In genomic region chr10:103519798-103520197, GRCh38 we compare ENCODE assay signal across 19 cellular contexts. TPM values are rescaled to one million over a fixed set of nuclear protein-coding genes. Genes with fewer than 3 reads are reported as not detected.
DNase-seq lines count a peak whose midpoint lies in the region; ATAC-seq, FAIRE-seq and TF ChIP-seq lines count a peak whose summit lies in the region.
"Had no signal": no experiment of that assay in that cellular context is flagged by ENCODE, and none has a peak within 500 bp of the region (broad histone marks: within the 10 kb centered on the region; RNA-seq: fewer than 3 reads in every experiment).

No MANE protein-coding gene starts in this region.

- H2AFZ ChIP-seq in GM23338 = no peak overlapping the region
- H2AFZ ChIP-seq in PC-9 = no peak overlapping the region
- H2AFZ ChIP-seq in HepG2 (ENCODE audit: low read length) = no peak overlapping the region

- no peak overlapping the region for H3K4me2 ChIP-seq in GM23338
- peak overlapping the region; percentile 42 for H3K4me2 ChIP-seq in PC-9
- H3K4me2 ChIP-seq in HepG2 (ENCODE audit: low read depth, low read length) = no peak overlapping the region

- H3K9me3 ChIP-seq in PC-9 (ENCODE audit: insufficient read depth, low read depth) (peaks cover 4% of the 10 kb centered on the region; the same call in 1 of the 2 replicates), suprapubic skin (no peaks in the 10 kb centered on the region), HepG2 (ENCODE audit: low read length) (no peaks in the 10 kb centered on the region)
- H3K9me3 ChIP-seq: BE2C had no signal

- no peak overlapping the region for H3K9ac ChIP-seq in HepG2 (ENCODE audit: insufficient read depth, low read depth, low read length)

- 93% methylated on average over 4 of the region's 4 CpGs for WGBS in suprapubic skin
- 8% methylated on average over 4 of the region's 4 CpGs for WGBS in HepG2 (ENCODE audit: low lambda C conversion rate)

- POLR2A ChIA-PET in PC-9 (lab: Charles Lee; ENCODE audit: unreplicated experiment) (no interaction called here), HepG2 (lab: Yijun Ruan, JAX) (no interaction called here)

- BruUV-seq in PC-9 (replicated peaks; lab: Mats Ljungman, UMichigan) (TSS peak; percentile 89), HepG2 (replicated peaks; lab: Mats Ljungman, UMichigan) (no TSS peak)

- H3K4me1 ChIP-seq in GM23338 (ENCODE audit: insufficient read depth) (peaks cover 6% of the 10 kb centered on the region; the same call in 1 of the 2 replicates), PC-9 (replicated peaks; ENCODE audit: insufficient read depth) (peaks cover 10% of the 10 kb centered on the region; the same call in 1 of the 2 replicates), suprapubic skin (no peaks in the 10 kb centered on the region), HepG2 (ENCODE audit: insufficient read depth, low read length) (peaks cover 11% of the 10 kb centered on the region)
- H3K4me1 ChIP-seq: BE2C had no signal

- H3K9me2 ChIP-seq in GM23338 (ENCODE audit: insufficient read depth) (no peaks in the 10 kb centered on the region), PC-9 (ENCODE audit: insufficient read depth) (no peaks in the 10 kb centered on the region)

- no peak for DNase-seq in GM23338 (ENCODE audit: low spot score)
- DNase-seq in PC-9 = no peak
- DNase-seq in mesenteric fat pad (ENCODE audit: low spot score) = peak; percentile 1
- peak; percentile 7 to 23 for DNase-seq in suprapubic skin (ENCODE audit: low spot score in 2 of 2)
- DNase-seq in SW 1271 (lab: John Stamatoyannopoulos, UW) = no peak
- no peak for DNase-seq in activated T-cell treated with anti-CD3 and anti-CD28 coated beads, Interleukin-2, amount 50 U/mL, for 72 hours
- no peak for DNase-seq in HepG2 (ENCODE audit: low spot score)
- DNase-seq: BE2C; CD4-positive, alpha-beta memory T cell; DMS153; DMS79 treated with DMSO at 0.1 percent for 48 hours; EL; GOT3; H9 had no signal

- H3F3A ChIP-seq in GM23338 (replicated peaks; ENCODE audit: low read depth) = no peaks in the 10 kb centered on the region
- H3F3A ChIP-seq in PC-9 (ENCODE audit: insufficient read depth, low read depth) = peaks cover 17% of the 10 kb centered on the region; the same call in 1 of the 2 replicates

- H3K79me2 ChIP-seq in GM23338 (replicated peaks; ENCODE audit: insufficient read depth) (no peaks in the 10 kb centered on the region), PC-9 (ENCODE audit: low read depth) (0 out of 2 replicates have a peak, but pooled peaks cover 6% of the 10 kb centered on the region), HepG2 (ENCODE audit: insufficient read depth, low read length) (no peaks in the 10 kb centered on the region)

- no peak for TF ChIP-seq RAD21 in HepG2 (CRISPR knock-in tag; IDR thresholded peaks at IDR 0.05)

- no peak for FAIRE-seq in HepG2 (lab: Jason Lieb, UNC)
- FAIRE-seq: A204.1, D721Med, G401.6, GM12891 had no signal

- TF ChIP-seq EP300 in suprapubic skin (IDR thresholded peaks at IDR 0.05) (no peak), HepG2 (IDR thresholded peaks at IDR 0.05; ENCODE audit: low read depth in 2 of 2, low read length in 2 of 2) (no peak), HepG2 (CRISPR knock-in tag; IDR thresholded peaks at IDR 0.05; ENCODE audit: borderline replicate concordance) (no peak)

- H3K27ac Mint-ChIP-seq in GM23338 = 0 out of 2 replicates have a peak overlapping the region, but pooled peaks have one; percentile 63
- H3K27ac Mint-ChIP-seq in activated T-cell treated with anti-CD3 and anti-CD28 coated beads, Interleukin-2, amount 50 U/mL, for 72 hours = no peak overlapping the region

- H3K36me3 ChIP-seq in GM23338 (ENCODE audit: insufficient read depth) (no peaks in the 10 kb centered on the region), PC-9 (ENCODE audit: low read depth) (no peaks in the 10 kb centered on the region), suprapubic skin (no peaks in the 10 kb centered on the region), HepG2 (replicated peaks in 1 of 2; ENCODE audit: control insufficient read depth in 1 of 2, insufficient read depth in 2 of 2, low read length in 2 of 2) (no peaks in the 10 kb centered on the region)
- H3K36me3 ChIP-seq: BE2C had no signal

- H3K27me3 Mint-ChIP-seq in GM23338 (ENCODE audit: insufficient read depth, low read depth, poor library complexity) = peaks cover 9% of the 10 kb centered on the region
- H3K27me3 Mint-ChIP-seq in activated T-cell treated with anti-CD3 and anti-CD28 coated beads, Interleukin-2, amount 50 U/mL, for 72 hours (ENCODE audit: low read depth) = peaks cover 22% of the 10 kb centered on the region

- H3K27ac ChIP-seq in GM23338 (ENCODE audit: low read depth) (no peak overlapping the region), PC-9 (peak overlapping the region; percentile 88), suprapubic skin (no peak overlapping the region), HepG2 (ENCODE audit: extremely low read length, insufficient read depth, low read length) (no peak overlapping the region)
- H3K27ac ChIP-seq: C4-2B had no signal

- H3K36me3 Mint-ChIP-seq in GM23338 (ENCODE audit: low read depth) = no peaks in the 10 kb centered on the region
- H3K36me3 Mint-ChIP-seq in activated T-cell treated with anti-CD3 and anti-CD28 coated beads, Interleukin-2, amount 50 U/mL, for 72 hours (ENCODE audit: insufficient read depth in 2 of 2) = no peaks in the 10 kb centered on the region
- H3K36me3 Mint-ChIP-seq: CD4-positive, alpha-beta memory T cell had no signal

- TF ChIP-seq POLR2A in suprapubic skin (IDR thresholded peaks at IDR 0.05) (no peak), HepG2 (IDR thresholded peaks at IDR 0.05; ENCODE audit: insufficient read depth in 1 of 2, low read depth in 2 of 2, low read length in 2 of 2) (no peak)

- H3K27me3 ChIP-seq in GM23338 (ENCODE audit: insufficient read depth) (no peaks in the 10 kb centered on the region), PC-9 (ENCODE audit: insufficient read depth, low read depth) (no peaks in the 10 kb centered on the region), suprapubic skin (no peaks in the 10 kb centered on the region), HepG2 (ENCODE audit: control insufficient read depth in 1 of 2, insufficient read depth in 2 of 2, low read length in 2 of 2) (peaks cover 1 to 7% of the 10 kb centered on the region in 2 experiments; a peak in 2 of 5 replicates)
- H3K27me3 ChIP-seq: BE2C had no signal

- no peaks in the 10 kb centered on the region for H4K20me1 ChIP-seq in GM23338 (replicated peaks; ENCODE audit: insufficient read depth)
- H4K20me1 ChIP-seq in PC-9 (ENCODE audit: insufficient read depth) = no peaks in the 10 kb centered on the region
- H4K20me1 ChIP-seq in HepG2 (ENCODE audit: insufficient read depth, low read length) = no peaks in the 10 kb centered on the region

- H3K4me3 Mint-ChIP-seq in GM23338 = no peak overlapping the region
- no peak overlapping the region for H3K4me3 Mint-ChIP-seq in activated T-cell treated with anti-CD3 and anti-CD28 coated beads, Interleukin-2, amount 50 U/mL, for 72 hours
- H3K4me3 Mint-ChIP-seq: CD4-positive, alpha-beta memory T cell; H9 had no signal

- no peak for ATAC-seq in GM23338
- no peak for ATAC-seq in activated T-cell treated with anti-CD3 and anti-CD28 coated beads, Interleukin-2, amount 50 U/mL, for 72 hours (replicated peaks in 1 of 2)
- no peak for ATAC-seq in HepG2

- peaks cover 14% of the 10 kb centered on the region for H3K4me1 Mint-ChIP-seq in GM23338
- H3K4me1 Mint-ChIP-seq in activated T-cell treated with anti-CD3 and anti-CD28 coated beads, Interleukin-2, amount 50 U/mL, for 72 hours (ENCODE audit: low read depth) = peaks cover 24% of the 10 kb centered on the region

- intact Hi-C loops in PC-9 (cut with micrococcal nuclease; ENCODE audit: unreplicated experiment) = no loop called here
- intact Hi-C loops in HepG2 (cut with micrococcal nuclease; ENCODE audit: unreplicated experiment) = no loop called here

- no peaks in the 10 kb centered on the region for H3K9me3 Mint-ChIP-seq in GM23338
- peaks cover 0 to 2% of the 10 kb centered on the region in 2 donors for H3K9me3 Mint-ChIP-seq in activated T-cell treated with anti-CD3 and anti-CD28 coated beads, Interleukin-2, amount 50 U/mL, for 72 hours

- in situ Hi-C loops in HepG2 (cut with HindIII; ENCODE audit: extremely low pct_ligation_motif_present, low pct_unique_long_range_greater_than_20kb) = no loop called here

- CTCF ChIA-PET in PC-9 (lab: Charles Lee) = no interaction called here
- CTCF ChIA-PET in HepG2 (lab: Yijun Ruan, JAX; ENCODE audit: low intra/inter-chr PET ratio, low total read pairs) = no interaction called here

- TF ChIP-seq CTCF in GM23338 (conservative IDR thresholded peaks at IDR 0.05; ENCODE audit: low read depth in 2 of 2) (no peak), PC-9 (conservative IDR thresholded peaks at IDR 0.05) (no peak), suprapubic skin (IDR thresholded peaks at IDR 0.05) (no peak), HepG2 (CRISPR knock-in tag; IDR thresholded peaks at IDR 0.05) (no peak)

- H3K4me3 ChIP-seq in GM23338 = no peak overlapping the region
- H3K4me3 ChIP-seq in PC-9 = peak overlapping the region; percentile 38; the same call in 1 of the 2 replicates
- H3K4me3 ChIP-seq in suprapubic skin = no peak overlapping the region
- no peak overlapping the region for H3K4me3 ChIP-seq in HepG2 (replicated peaks in 1 of 3; ENCODE audit: insufficient read depth in 1 of 3, low read depth in 2 of 3, low read length in 3 of 3)

RNA-seq across cellular contexts. Expression of gene NEURL1, which starts 26.3 kb away (rescaled TPM):
- total RNA-seq in GM23338 (2014; rRNA removed; shearing (Covaris generic)) = 1.1 and 3.8 TPM in 2 replicates
- 0.71 and 0.82 TPM in 2 replicates for polyA plus RNA-seq in GM23338 (2016; fragmentation: Nextera tagmentation; extraction: Ambion mirVana)
- 3.0 and 4.8 TPM in 2 replicates for total RNA-seq in PC-9 (2021)
- total RNA-seq in mesenteric fat pad = 0.13 TPM
- total RNA-seq in suprapubic skin = under 1 TPM in 2 of 4 donors, not detected in 2; 0.18 to 0.30 TPM
- total RNA-seq in activated T-cell treated with anti-CD3 and anti-CD28 coated beads, Interleukin-2, amount 50 U/mL, for 72 hours = 1 to 10 TPM; 2.5 to 3.5 TPM
- not detected in 2 replicates for total RNA-seq in HepG2 (2016; rRNA removed; fragmentation: Illumina TruSeq; extraction: Trizol)
- not detected in 2 replicates for total RNA-seq in HepG2 (2016; cell fraction: cytosol; rRNA removed; fragmentation: Illumina TruSeq; extraction: Trizol; ENCODE audit: low read depth)
- total RNA-seq in HepG2 (2016; cell fraction: insoluble cytoplasmic fraction; rRNA removed; fragmentation: Illumina TruSeq; extraction: Trizol) = not detected in 2 replicates
- total RNA-seq in HepG2 (2016; cell fraction: membrane; rRNA removed; fragmentation: Illumina TruSeq; extraction: Trizol) = not detected in 2 replicates
- total RNA-seq in HepG2 (2016; cell fraction: nucleus; rRNA removed; fragmentation: Illumina TruSeq; extraction: Trizol) = not detected in 2 replicates
- 0.01 TPM in 1 of 2 replicates, not detected in the other for polyA plus RNA-seq in HepG2 (2011; rRNA removed)
- polyA plus RNA-seq in HepG2 (2011; cell fraction: cytosol; rRNA removed) = 0.01 and 0.03 TPM in 2 replicates
- 0.14 and 0.18 TPM in 2 replicates for polyA plus RNA-seq in HepG2 (2011; cell fraction: nucleus; rRNA removed)
- 0.08 and 0.13 TPM in 2 replicates for polyA plus RNA-seq in HepG2 (2012)
- not detected in 2 replicates for polyA plus RNA-seq in HepG2 (2016; cell fraction: cytosol; fragmentation: Illumina TruSeq; extraction: Trizol; ENCODE audit: low read depth)
- polyA plus RNA-seq in HepG2 (2016; cell fraction: insoluble cytoplasmic fraction; fragmentation: Illumina TruSeq; extraction: Trizol; ENCODE audit: low read depth) = not detected in 2 replicates
- polyA plus RNA-seq in HepG2 (2016; cell fraction: membrane; fragmentation: Illumina TruSeq; extraction: Trizol; ENCODE audit: low read depth) = not detected in 2 replicates
- not detected in 2 replicates for polyA plus RNA-seq in HepG2 (2016; cell fraction: nucleus; fragmentation: Illumina TruSeq; extraction: Trizol; ENCODE audit: insufficient read depth, low read depth)
- 10.5 TPM in 1 of 2 replicates, not detected in the other for polyA minus RNA-seq in HepG2 (2011; rRNA and poly(A)+ RNA removed; ENCODE audit: low replicate concordance)
- 0.18 TPM in 1 of 2 replicates, not detected in the other for polyA minus RNA-seq in HepG2 (2011; cell fraction: cytosol; rRNA and poly(A)+ RNA removed)
- polyA minus RNA-seq in HepG2 (2011; cell fraction: nucleus; rRNA and poly(A)+ RNA removed) = not detected in 2 replicates

RNA-seq across cellular contexts. Expression of gene CALHM3, which starts 40.8 kb away (rescaled TPM):
- total RNA-seq in GM23338 (2014; rRNA removed; shearing (Covaris generic)) = 0.14 TPM in 1 of 2 replicates, not detected in the other
- polyA plus RNA-seq in GM23338 (2016; fragmentation: Nextera tagmentation; extraction: Ambion mirVana) (0.19 TPM in 1 of 2 replicates, not detected in the other), HepG2 (2011; rRNA removed) (not detected in 2 replicates)
- total RNA-seq in PC-9 (2021) (12.5 and 13.1 TPM in 2 replicates), mesenteric fat pad (not detected), suprapubic skin (not detected), HepG2 (2016; rRNA removed; fragmentation: Illumina TruSeq; extraction: Trizol) (not detected in 2 replicates)
- total RNA-seq in activated T-cell treated with anti-CD3 and anti-CD28 coated beads, Interleukin-2, amount 50 U/mL, for 72 hours = not detected
- total RNA-seq in HepG2 (2016; cell fraction: cytosol; rRNA removed; fragmentation: Illumina TruSeq; extraction: Trizol; ENCODE audit: low read depth) = not detected in 2 replicates
- not detected in 2 replicates for total RNA-seq in HepG2 (2016; cell fraction: insoluble cytoplasmic fraction; rRNA removed; fragmentation: Illumina TruSeq; extraction: Trizol)
- total RNA-seq in HepG2 (2016; cell fraction: membrane; rRNA removed; fragmentation: Illumina TruSeq; extraction: Trizol) = not detected in 2 replicates
- not detected in 2 replicates for total RNA-seq in HepG2 (2016; cell fraction: nucleus; rRNA removed; fragmentation: Illumina TruSeq; extraction: Trizol)
- polyA plus RNA-seq in HepG2 (2011; cell fraction: cytosol; rRNA removed) = not detected in 2 replicates
- polyA plus RNA-seq in HepG2 (2011; cell fraction: nucleus; rRNA removed) = not detected in 2 replicates
- not detected in 2 replicates for polyA plus RNA-seq in HepG2 (2012)
- not detected in 2 replicates for polyA plus RNA-seq in HepG2 (2016; cell fraction: cytosol; fragmentation: Illumina TruSeq; extraction: Trizol; ENCODE audit: low read depth)
- polyA plus RNA-seq in HepG2 (2016; cell fraction: insoluble cytoplasmic fraction; fragmentation: Illumina TruSeq; extraction: Trizol; ENCODE audit: low read depth) = not detected in 2 replicates
- not detected in 2 replicates for polyA plus RNA-seq in HepG2 (2016; cell fraction: membrane; fragmentation: Illumina TruSeq; extraction: Trizol; ENCODE audit: low read depth)
- polyA plus RNA-seq in HepG2 (2016; cell fraction: nucleus; fragmentation: Illumina TruSeq; extraction: Trizol; ENCODE audit: insufficient read depth, low read depth) = not detected in 2 replicates
- 0.49 TPM in 1 of 2 replicates, not detected in the other for polyA minus RNA-seq in HepG2 (2011; rRNA and poly(A)+ RNA removed; ENCODE audit: low replicate concordance)
- polyA minus RNA-seq in HepG2 (2011; cell fraction: cytosol; rRNA and poly(A)+ RNA removed) = not detected in 2 replicates
- polyA minus RNA-seq in HepG2 (2011; cell fraction: nucleus; rRNA and poly(A)+ RNA removed) = not detected in 2 replicates
- total RNA-seq: CD4-positive, alpha-beta memory T cell; H9 had no signal
- polyA plus RNA-seq: CD4-positive, alpha-beta memory T cell had no signal

Comparison
In these comparisons a context has a peak if more than half of its experiments do, and no peak if none do; other contexts are left out.
1. DNase-seq: peak in mesenteric fat pad (single experiment) and suprapubic skin (2 of 2); none in GM23338 (single experiment), PC-9 (0 of 2), SW 1271 (0 of 2), activated T-cell treated with anti-CD3 and anti-CD28 coated beads, Interleukin-2, amount 50 U/mL, for 72 hours (0 of 2) and HepG2 (single experiment).
2. RNA of gene CALHM3, which starts 40.8 kb away (total RNA-seq): 12.5 to 13.1 TPM in PC-9; 0.14 TPM in GM23338, not detected in activated T-cell treated with anti-CD3 and anti-CD28 coated beads, Interleukin-2, amount 50 U/mL, for 72 hours, not detected in mesenteric fat pad (single experiment), not detected in suprapubic skin and not detected in HepG2; every median in the first group is over 10 times any median in the second.